26 cellular contexts compared by ENCODE assay signal in the genomic region with DNA sequence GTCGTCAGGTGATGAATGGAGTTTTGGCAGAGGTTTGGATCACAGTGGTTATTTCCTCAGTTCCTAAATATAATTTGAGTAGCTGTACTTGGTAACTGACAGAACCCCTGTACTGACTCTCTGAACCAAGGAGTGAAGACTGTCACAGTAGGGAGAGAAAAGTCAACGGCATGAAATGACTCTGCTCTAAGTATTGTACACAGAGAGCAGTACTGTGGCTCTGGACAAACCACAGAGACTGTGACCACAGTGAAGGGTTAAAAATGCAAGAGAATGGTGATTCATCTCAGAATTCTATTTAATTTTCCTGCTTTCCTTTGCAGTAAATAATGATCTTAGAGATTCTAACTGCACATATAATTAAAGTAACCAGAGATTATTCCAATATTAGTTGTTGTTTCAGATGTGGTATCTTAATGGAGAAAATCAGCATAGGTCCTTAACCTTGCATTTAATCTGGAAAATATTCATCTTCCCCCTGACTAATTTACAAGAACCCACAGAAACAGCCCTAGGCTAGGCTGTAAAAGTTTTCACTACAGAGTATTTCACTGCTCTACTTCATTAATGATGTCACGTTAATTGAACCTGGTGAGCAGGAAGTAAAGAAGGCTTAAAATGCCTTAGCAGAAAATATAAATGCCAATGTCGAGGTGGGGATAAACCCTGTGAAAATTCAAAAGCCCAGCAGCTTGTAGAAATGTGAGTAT.
A peak's percentile ranks its signal among the peaks of the same experiment; 100 is the strongest.
DNase-seq lines count a peak whose midpoint lies in the region; ATAC-seq and TF ChIP-seq lines count a peak whose summit lies in the region.
"Had no signal": no experiment of that assay in that cellular context is flagged by ENCODE, and none has a peak within 500 bp of the region (broad histone marks: within the 10 kb centered on the region; RNA-seq: fewer than 3 reads in every experiment).

No MANE protein-coding gene starts in this region.

- intact Hi-C loops in ascending aorta (cut with DNase I) = no loop called here

- POLR2A ChIA-PET in RWPE1 (lab: Yijun Ruan, JAX; ENCODE audit: low non-redundant PET) = no interaction called here

- peak; percentile 34 for DNase-seq in H4 (ENCODE audit: low spot score)
- DNase-seq in astrocyte of the hippocampus (ENCODE audit: low read depth, low spot score) = peak; percentile 55
- DNase-seq in renal cortical epithelial cell (ENCODE audit: low read depth) = peak; percentile 95
- DNase-seq in ascending aorta (ENCODE audit: low spot score in 2 of 2) = no peak
- no peak for DNase-seq in NOMO-1 treated with DMSO at 0.1 percent for 48 hours (lab: John Stamatoyannopoulos, UW; ENCODE audit: unreplicated experiment)
- no peak for DNase-seq in RWPE1 (ENCODE audit: low spot score)
- no peak for DNase-seq in NOMO-1 (lab: John Stamatoyannopoulos, UW; ENCODE audit: unreplicated experiment in 2 of 2)
- DNase-seq: activated CD4-positive, alpha-beta memory T cell treated with anti-CD3 and anti-CD28 coated beads, Interleukin-2, amount 10 ng/mL, durations not matched to agents 7 days and 5 days; activated effector memory CD4-positive, alpha-beta T cell treated with anti-CD3 and anti-CD28 coated beads, Interleukin-2, amount 50 U/mL, for 16 hours; brain microvascular endothelial cell; CD4-positive, alpha-beta T cell; effector memory CD4-positive, alpha-beta T cell; H9; IMR-90; left colon; naive B cell; NCI-H1417; NCI-H446; NK-92 treated with Interleukin-12 subunit alpha and Interleukin-12 subunit beta, amount 100 ng/mL, for 24 hours; right cardiac atrium; stimulated activated CD4-positive, alpha-beta T cell treated with anti-CD3 and anti-CD28 coated beads, Interleukin-12 subunit alpha, Interleukin-12 subunit beta, amount 100 ng/mL, for 4 hours; transverse colon had no signal

- TF ChIP-seq CTCF in ascending aorta (IDR thresholded peaks at IDR 0.05) = no peak
- TF ChIP-seq CTCF in RWPE1 (conservative IDR thresholded peaks at IDR 0.05; ENCODE audit: low read depth) = no peak

- CTCF ChIA-PET in RWPE1 (lab: Yijun Ruan, JAX) = no interaction called here

- ATAC-seq in HG03432 (IDR thresholded peaks at IDR 0.05; ENCODE audit: unreplicated experiment) = peak; percentile 98
- ATAC-seq: activated CD4-positive, CD25-positive, alpha-beta regulatory T cell treated with anti-CD3 and anti-CD28 coated beads, Interleukin-2, amount 50 U/mL, for 24 hours; left colon; right cardiac atrium; Right ventricle myocardium inferior had no signal

- no peaks in the 10 kb centered on the region for H3K27me3 ChIP-seq in ascending aorta
- H3K27me3 ChIP-seq: brain microvascular endothelial cell, transverse colon had no signal

- H3K36me3 ChIP-seq in ascending aorta = no peaks in the 10 kb centered on the region
- H3K36me3 ChIP-seq: brain microvascular endothelial cell, transverse colon had no signal

- H3K4me3 ChIP-seq in ascending aorta = no peak overlapping the region
- H3K4me3 ChIP-seq: transverse colon had no signal

- no peak overlapping the region for H3K27ac ChIP-seq in ascending aorta
- no peak overlapping the region for H3K27ac ChIP-seq in RWPE1
- H3K27ac ChIP-seq: brain microvascular endothelial cell, HL-60, transverse colon had no signal

- H3K9me3 ChIP-seq in ascending aorta = no peaks in the 10 kb centered on the region

- no peaks in the 10 kb centered on the region for H3K4me1 ChIP-seq in ascending aorta
- H3K4me1 ChIP-seq: transverse colon had no signal

Comparison
In these comparisons a context has a peak if more than half of its experiments do, and no peak if none do; other contexts are left out.
1. DNase-seq: peak in H4 (single experiment), astrocyte of the hippocampus (single experiment) and renal cortical epithelial cell (single experiment); none in ascending aorta (0 of 2), NOMO-1 treated with DMSO at 0.1 percent for 48 hours (single experiment), RWPE1 (single experiment) and NOMO-1 (0 of 2).